Comparison of ENCODE assay signal across 9 cellular contexts in the genomic region with DNA sequence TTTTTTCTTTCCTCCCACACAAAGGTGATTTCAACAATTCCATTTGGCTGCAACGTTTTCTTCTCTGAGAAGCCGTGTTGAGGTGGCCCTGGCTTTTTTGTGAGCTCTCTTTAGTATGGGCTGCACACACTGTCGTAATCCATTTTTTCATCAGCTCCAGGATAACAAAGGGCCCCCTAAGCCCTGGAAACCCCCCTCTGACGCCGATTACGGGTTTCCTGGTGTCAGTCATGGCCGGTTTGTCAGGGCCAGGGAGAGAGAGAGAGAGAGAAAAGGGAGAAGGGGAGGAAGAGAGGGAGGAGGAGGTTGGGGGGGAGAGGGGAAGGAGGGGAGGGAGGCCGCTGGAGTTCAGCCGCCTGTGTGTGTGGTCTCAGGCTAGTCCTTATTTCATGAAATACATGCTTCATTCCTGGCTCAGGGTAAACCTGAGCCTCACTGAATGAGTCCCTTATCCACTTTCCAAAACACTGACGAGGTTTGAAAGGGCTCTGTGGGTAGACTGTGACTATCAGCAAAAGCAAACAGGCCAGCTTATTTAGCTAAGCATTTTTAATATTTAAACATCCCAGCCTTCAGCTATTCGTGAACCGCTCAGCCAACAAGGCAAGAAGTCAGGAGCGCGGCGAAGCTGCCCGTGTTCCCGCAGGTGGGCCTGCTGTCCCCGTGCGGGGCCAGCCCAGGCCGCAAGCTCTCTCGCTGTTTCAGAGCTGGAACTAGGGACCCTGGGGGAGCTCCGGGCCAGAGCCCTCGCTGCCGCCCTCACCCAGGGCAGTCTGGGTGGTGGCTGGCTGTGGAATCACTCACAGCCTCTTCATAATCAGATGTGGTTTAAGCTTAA.
A peak's percentile ranks its signal among the peaks of the same experiment; 100 is the strongest.
DNase-seq lines count a peak whose midpoint lies in the region; ATAC-seq, FAIRE-seq and TF ChIP-seq lines count a peak whose summit lies in the region.
"Had no signal": no experiment of that assay in that cellular context is flagged by ENCODE, and none has a peak within 500 bp of the region (broad histone marks: within the 10 kb centered on the region; RNA-seq: fewer than 3 reads in every experiment).

No MANE protein-coding gene starts in this region.

- no peak overlapping the region for H3K4me3 ChIP-seq in bronchial epithelial cell (ENCODE audit: low read depth, low read length)

- no peak for FAIRE-seq in bronchial epithelial cell (lab: Jason Lieb, UNC)

- no peaks in the 10 kb centered on the region for H3K36me3 ChIP-seq in bronchial epithelial cell (ENCODE audit: control insufficient read depth, insufficient read depth, low read length)

- peaks cover 3% of the 10 kb centered on the region for H3K27me3 ChIP-seq in bronchial epithelial cell (ENCODE audit: control insufficient read depth, insufficient read depth, low read length)

- DNase-seq in NCI-H2227 treated with DMSO at 0.1 percent for 48 hours (lab: John Stamatoyannopoulos, UW) (peak; percentile 3), bronchial epithelial cell (ENCODE audit: low read depth) (peak; percentile 48), left kidney (ENCODE audit: low read depth, low spot score) (peak; percentile 96), NCI-H345 (lab: John Stamatoyannopoulos, UW) (no peak), UCSD-AML1 (lab: John Stamatoyannopoulos, UW; ENCODE audit: unreplicated experiment) (no peak)
- DNase-seq in stimulated activated CD4-positive, alpha-beta T cell treated with anti-CD3 and anti-CD28 coated beads, Interleukin-1b, Interleukin-23, amount 100 ng/mL, for 48 hours = peak; percentile 47
- DNase-seq in activated CD4-positive, alpha-beta T cell treated with anti-CD3 and anti-CD28 coated beads for 1 hour = no peak
- DNase-seq: foreskin melanocyte had no signal

- no peak for ATAC-seq in HG02938 (IDR thresholded peaks at IDR 0.05; ENCODE audit: unreplicated experiment)

- no peak for TF ChIP-seq CTCF in bronchial epithelial cell (IDR thresholded peaks at IDR 0.05; ENCODE audit: insufficient read depth, low read length, severe bottlenecking)

Comparison
In these comparisons a context has a peak if more than half of its experiments do, and no peak if none do; other contexts are left out.
1. DNase-seq: peak in NCI-H2227 treated with DMSO at 0.1 percent for 48 hours (single experiment), bronchial epithelial cell (single experiment), left kidney (single experiment) and stimulated activated CD4-positive, alpha-beta T cell treated with anti-CD3 and anti-CD28 coated beads, Interleukin-1b, Interleukin-23, amount 100 ng/mL, for 48 hours (single experiment); none in NCI-H345 (single experiment), UCSD-AML1 (single experiment) and activated CD4-positive, alpha-beta T cell treated with anti-CD3 and anti-CD28 coated beads for 1 hour (single experiment).